ENCODE assay signal across 1 cellular context in the genomic region with DNA sequence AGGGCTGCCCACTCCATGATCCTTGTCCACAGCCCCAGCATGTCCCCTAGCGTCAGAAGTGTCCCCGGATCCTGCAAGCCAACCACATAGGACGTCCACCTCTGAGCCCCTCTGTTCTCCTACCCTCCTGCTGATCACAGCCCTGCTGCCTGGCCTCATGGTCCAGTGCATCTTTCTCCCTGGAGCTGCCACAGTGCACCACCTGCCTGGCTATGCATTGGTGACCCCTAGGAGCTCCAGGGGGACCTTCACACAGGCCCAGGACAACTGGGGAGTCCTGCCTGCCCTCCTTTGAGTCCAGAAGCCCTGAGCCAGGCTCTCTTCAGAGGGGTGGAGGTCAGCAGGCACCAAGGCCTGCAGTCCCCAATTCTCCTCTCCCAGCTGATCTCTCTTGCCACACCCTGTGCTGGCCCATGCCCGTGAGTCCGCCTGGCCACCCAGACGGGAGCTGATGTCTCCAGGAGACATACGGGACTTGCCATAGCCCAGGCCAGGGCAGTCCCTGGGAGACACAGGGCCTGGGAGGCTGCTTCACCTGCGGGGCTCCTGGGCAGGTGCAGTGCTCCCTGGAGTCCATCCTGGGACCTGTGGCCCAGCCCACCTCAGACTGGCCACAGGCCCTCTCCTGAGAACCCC.
TF ChIP-seq lines count a peak whose summit lies in the region.

No MANE protein-coding gene starts in this region.

TF ChIP-seq in HepG2, 621 proteins besides CTCF, POLR2A, EP300 and RAD21 (continued from another document):
- TF ChIP-seq, protein P1, sequence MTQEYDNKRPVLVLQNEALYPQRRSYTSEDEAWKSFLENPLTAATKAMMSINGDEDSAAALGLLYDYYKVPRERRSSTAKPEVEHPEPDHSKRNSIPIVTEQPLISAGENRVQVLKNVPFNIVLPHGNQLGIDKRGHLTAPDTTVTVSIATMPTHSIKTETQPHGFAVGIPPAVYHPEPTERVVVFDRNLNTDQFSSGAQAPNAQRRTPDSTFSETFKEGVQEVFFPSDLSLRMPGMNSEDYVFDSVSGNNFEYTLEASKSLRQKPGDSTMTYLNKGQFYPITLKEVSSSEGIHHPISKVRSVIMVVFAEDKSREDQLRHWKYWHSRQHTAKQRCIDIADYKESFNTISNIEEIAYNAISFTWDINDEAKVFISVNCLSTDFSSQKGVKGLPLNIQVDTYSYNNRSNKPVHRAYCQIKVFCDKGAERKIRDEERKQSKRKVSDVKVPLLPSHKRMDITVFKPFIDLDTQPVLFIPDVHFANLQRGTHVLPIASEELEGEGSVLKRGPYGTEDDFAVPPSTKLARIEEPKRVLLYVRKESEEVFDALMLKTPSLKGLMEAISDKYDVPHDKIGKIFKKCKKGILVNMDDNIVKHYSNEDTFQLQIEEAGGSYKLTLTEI (CRISPR knock-in tag; conservative IDR thresholded peaks at IDR 0.05): no peak
- TF ChIP-seq ZNF772 (CRISPR knock-in tag; IDR thresholded peaks at IDR 0.05) (no peak), HMG20A (CRISPR knock-in tag; IDR thresholded peaks at IDR 0.05; ENCODE audit: borderline replicate concordance) (no peak)
- TF ChIP-seq, protein P2, sequence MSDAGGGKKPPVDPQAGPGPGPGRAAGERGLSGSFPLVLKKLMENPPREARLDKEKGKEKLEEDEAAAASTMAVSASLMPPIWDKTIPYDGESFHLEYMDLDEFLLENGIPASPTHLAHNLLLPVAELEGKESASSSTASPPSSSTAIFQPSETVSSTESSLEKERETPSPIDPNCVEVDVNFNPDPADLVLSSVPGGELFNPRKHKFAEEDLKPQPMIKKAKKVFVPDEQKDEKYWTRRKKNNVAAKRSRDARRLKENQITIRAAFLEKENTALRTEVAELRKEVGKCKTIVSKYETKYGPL (CRISPR knock-in tag; IDR thresholded peaks at IDR 0.05): no peak
- TF ChIP-seq, protein P3, sequence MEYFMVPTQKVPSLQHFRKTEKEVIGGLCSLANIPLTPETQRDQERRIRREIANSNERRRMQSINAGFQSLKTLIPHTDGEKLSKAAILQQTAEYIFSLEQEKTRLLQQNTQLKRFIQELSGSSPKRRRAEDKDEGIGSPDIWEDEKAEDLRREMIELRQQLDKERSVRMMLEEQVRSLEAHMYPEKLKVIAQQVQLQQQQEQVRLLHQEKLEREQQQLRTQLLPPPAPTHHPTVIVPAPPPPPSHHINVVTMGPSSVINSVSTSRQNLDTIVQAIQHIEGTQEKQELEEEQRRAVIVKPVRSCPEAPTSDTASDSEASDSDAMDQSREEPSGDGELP (IDR thresholded peaks at IDR 0.05; ENCODE audit: borderline replicate concordance, low read depth): no peak
